Comparison of ENCODE assay signal across 2 cellular contexts in genomic region chr1:73245196-73245595, GRCh38.
A peak's percentile ranks its signal among the peaks of the same experiment; 100 is the strongest.
FAIRE-seq lines count a peak whose summit lies in the region.

No MANE protein-coding gene starts in this region.

- FAIRE-seq in A204.1 (lab: Jason Lieb, UNC) = peak; percentile 39
- peak; percentile 51 for FAIRE-seq in endometrium (lab: Jason Lieb, UNC)
